In the genomic region with DNA sequence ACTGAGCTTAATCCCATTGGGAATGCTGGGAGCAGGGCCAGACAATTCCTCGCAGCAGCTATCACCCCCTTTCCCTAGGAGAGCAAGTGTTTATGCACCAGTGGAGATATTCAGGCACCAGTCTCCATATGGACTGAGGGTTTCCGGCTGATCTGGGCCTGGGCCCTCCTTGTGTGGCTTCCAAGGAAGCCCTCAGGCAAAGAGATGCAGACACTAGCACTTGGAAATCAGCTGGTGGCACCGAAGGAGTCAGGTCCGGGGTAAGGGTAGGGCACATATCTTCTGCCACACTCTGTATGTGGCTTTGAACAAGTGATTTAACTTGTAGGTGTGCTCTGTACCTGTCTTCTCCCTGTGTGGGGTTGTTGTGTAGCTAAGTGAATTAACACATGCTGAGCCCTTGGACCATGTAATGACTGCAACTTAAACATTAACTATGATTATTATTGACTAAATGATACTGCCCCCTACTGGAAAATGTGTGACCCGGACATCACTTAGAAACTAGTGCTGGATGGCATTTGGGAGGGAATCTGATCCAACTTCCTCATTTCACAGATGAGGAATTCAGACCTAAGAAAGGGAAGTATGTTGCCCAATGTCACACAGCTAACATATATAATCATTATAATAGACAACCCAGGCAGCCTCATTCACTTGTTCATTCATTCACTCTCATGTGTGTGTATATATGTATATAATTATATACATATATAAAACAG, we compare ENCODE assay signal across 9 cellular contexts. TPM values are rescaled to one million over a fixed set of nuclear protein-coding genes. Genes with fewer than 3 reads are reported as not detected.
DNase-seq lines count a peak whose midpoint lies in the region; ATAC-seq, FAIRE-seq and TF ChIP-seq lines count a peak whose summit lies in the region.
"Had no signal": no experiment of that assay in that cellular context is flagged by ENCODE, and none has a peak within 500 bp of the region (broad histone marks: within the 10 kb centered on the region; RNA-seq: fewer than 3 reads in every experiment).

No MANE protein-coding gene starts in this region.

- DNase-seq in AG20443 (ENCODE audit: low spot score) (peak; percentile 61), NCI-H460 (ENCODE audit: extremely low read depth, low read depth) (peak; percentile 30), K562 (ENCODE audit: extremely low read depth in 1 of 4, low spot score in 3 of 4) (peak; percentile 36 to 70 (median 48)), kidney glomerular epithelial cell (lab: John Stamatoyannopoulos, UW) (peak; percentile 55), transverse colon (peak; percentile 23), DMS114 treated with DMSO at 0.1 percent for 48 hours (lab: John Stamatoyannopoulos, UW; ENCODE audit: unreplicated experiment) (no peak)
- no peak for DNase-seq in effector CD8-positive, alpha-beta T cell (lab: John Stamatoyannopoulos, UW)

- FAIRE-seq in K562 (lab: Jason Lieb, UNC): peak; percentile 80

- ATAC-seq in K562: peak; percentile 81

- H3K27ac ChIP-seq in K562 (ENCODE audit: extremely low read depth, low read depth, low read length): no peak overlapping the region
- peak overlapping the region; percentile 76 to 86 (median 80) for H3K27ac ChIP-seq in transverse colon

- CTCF ChIA-PET in K562 (lab: Yijun Ruan, JAX; ENCODE audit: low intra/inter-chr PET ratio): interaction anchor here (0.6 to 1.3 kb wide), 6 partner anchors 77 to 439 kb away, joined by 3 to 8 read pairs (median 4); partner anchors contain the start of gene SYS1

- no peaks in the 10 kb centered on the region for H3K9me3 ChIP-seq in K562 (replicated peaks; ENCODE audit: control insufficient read depth, insufficient read depth, low read depth, low read length)
- H3K9me3 ChIP-seq in transverse colon: no peaks in the 10 kb centered on the region

- H3K27me3 ChIP-seq in K562 (ENCODE audit: control insufficient read depth in 2 of 2, insufficient read depth in 2 of 2, low read length in 2 of 2): peaks cover 8 to 26% of the 10 kb centered on the region in 2 experiments; a peak in 4 of 5 replicates
- H3K27me3 ChIP-seq in transverse colon: no peaks in the 10 kb centered on the region

- TF ChIP-seq POLR2A in K562 (conservative IDR thresholded peaks at IDR 0.05) (no peak), transverse colon (IDR thresholded peaks at IDR 0.05) (no peak)

- H3K9ac ChIP-seq in K562 (ENCODE audit: insufficient read depth in 1 of 2, low read depth in 2 of 2, low read length in 2 of 2): no peak overlapping the region

- peak; percentile 37 to 58 for TF ChIP-seq RAD21 in K562 (CRISPR knock-in tag; conservative IDR thresholded peaks at IDR 0.05 in 1 of 2, IDR thresholded peaks at IDR 0.05 in 1 of 2)

- H3K4me1 ChIP-seq in K562 (replicated peaks in 1 of 2; ENCODE audit: control insufficient read depth in 2 of 2, insufficient read depth in 2 of 2, low read length in 2 of 2) (no peaks in the 10 kb centered on the region), transverse colon (peaks cover 0 to 13% (median 7%) of the 10 kb centered on the region in 4 donors)

- no peaks in the 10 kb centered on the region for H4K20me1 ChIP-seq in K562 (replicated peaks; ENCODE audit: control insufficient read depth, insufficient read depth, low read length)

- POLR2A ChIA-PET in K562 (lab: Yijun Ruan, JAX): interaction anchor here (0.8 to 2.2 kb wide), 5 partner anchors 9 to 132 kb away, joined by 3 to 6 read pairs (median 5); no protein-coding TSS in a partner anchor

- no peak for TF ChIP-seq EP300 in K562 (IDR thresholded peaks at IDR 0.05; ENCODE audit: low read length)
- TF ChIP-seq EP300 in transverse colon (IDR thresholded peaks at IDR 0.05; ENCODE audit: low read depth): no peak

- intact Hi-C loops in K562 (cut with micrococcal nuclease) (loop anchor here (1.0 kb wide), 1 partner anchor 127 kb away; no protein-coding TSS in a partner anchor), transverse colon (cut with DNase I; ENCODE audit: low total_unique reads) (no loop called here)

- H3K79me2 ChIP-seq in K562 (ENCODE audit: control insufficient read depth, insufficient read depth, low read length): no peaks in the 10 kb centered on the region

- H3K4me3 ChIP-seq in K562: no peak overlapping the region
- no peak overlapping the region for H3K4me3 ChIP-seq in transverse colon

- WGBS in K562 (ENCODE audit: insufficient coverage, low coverage, missing lambda C conversion rate): 39% methylated on average over 5 of the region's 5 CpGs
- 59% methylated on average over 5 of the region's 5 CpGs; no CpG with 5 or more reads in 1 of the 2 donors for WGBS in transverse colon (ENCODE audit: low coverage in 1 of 2), 2 donors

- no TSS peak for BruUV-seq in K562 (replicated peaks; lab: Mats Ljungman, UMichigan)

- H3K36me3 ChIP-seq in K562 (ENCODE audit: control insufficient read depth, insufficient read depth, low read length) (no peaks in the 10 kb centered on the region), transverse colon (no peaks in the 10 kb centered on the region)

- 0 out of 2 replicates have a peak overlapping the region, but pooled peaks have one; percentile 26 for H2AFZ ChIP-seq in K562 (ENCODE audit: low read depth, low read length)

- TF ChIP-seq CTCF in GM12874 (IDR thresholded peaks at IDR 0.05; ENCODE audit: insufficient read depth, low read depth, low read length): peak; percentile 53
- peak; percentile 63 to 81 (median 77) for TF ChIP-seq CTCF in K562 (IDR thresholded peaks at IDR 0.05 in 2 of 3, conservative IDR thresholded peaks at IDR 0.05 in 1 of 3; ENCODE audit: insufficient read depth in 2 of 3, low read depth in 1 of 3, low read length in 3 of 3)
- peak; percentile 58 to 78 (median 67) for TF ChIP-seq CTCF in transverse colon (IDR thresholded peaks at IDR 0.05)

- H3K9me1 ChIP-seq in K562 (ENCODE audit: control insufficient read depth, insufficient read depth, low read length): no peaks in the 10 kb centered on the region

- in situ Hi-C loops in K562 (cut with MboI) (loop anchor here (10.0 kb wide), 1 partner anchor 325 kb away; no protein-coding TSS in a partner anchor), transverse colon (cut with MboI; ENCODE audit: low pct_ligation_motif_present in 1 of 4, low pct_unique_long_range_greater_than_20kb in 1 of 4, low sequenced_read_pairs in 3 of 4) (loop anchor here in 1 of 4 donors (25.0 kb wide), 1 partner anchor 312 kb away; no protein-coding TSS in a partner anchor)

- no peak overlapping the region for H3K4me2 ChIP-seq in K562 (ENCODE audit: insufficient read depth, low read length)

RNA-seq across cellular contexts. Expression of gene WFDC2, which starts 19.3 kb away (rescaled TPM):
- not detected in 2 replicates for total RNA-seq in NCI-H460 (2014; rRNA removed; shearing (Covaris generic))
- polyA plus RNA-seq in NCI-H460 (2014; cell fraction: nucleus; rRNA removed): not detected in 2 replicates
- not detected in 2 replicates for total RNA-seq in K562 (2011; cell fraction: chromatin; rRNA removed; ENCODE audit: low replicate concordance)
- total RNA-seq in K562 (2011; cell fraction: nucleolus; rRNA removed): not detected in 2 replicates
- total RNA-seq in K562 (2011; cell fraction: nucleoplasm; rRNA removed): not detected in 2 replicates
- total RNA-seq in K562 (2014; rRNA removed) (not detected in 2 replicates), K562 (2014; rRNA removed; fragmentation: Illumina TruSeq; extraction: Trizol) (not detected in 2 replicates), K562 (2015; rRNA removed; fragmentation: Illumina TruSeq; extraction: Trizol) (not detected in 2 replicates), K562 (2021) (not detected in 2 replicates), transverse colon (100 to 1,000 TPM in 1 of 4 donors, 10 to 100 TPM in 3; 11.0 to 325 (median 38.8) TPM)
- polyA plus RNA-seq in K562 (2011; rRNA removed) (not detected in 2 replicates), K562 (2014; fragmentation: Illumina TruSeq; extraction: Trizol) (not detected in 2 replicates), K562 (2014; fragmentation: Nextera tagmentation; extraction: Ambion mirVana) (not detected), K562 (2014; rRNA removed) (not detected in 2 replicates)
- not detected in 2 replicates for polyA plus RNA-seq in K562 (2011; cell fraction: cytosol; rRNA removed)
- polyA plus RNA-seq in K562 (2011; cell fraction: nucleus; rRNA removed): not detected in 2 replicates
- polyA plus RNA-seq in K562 (2012): not detected in 2 replicates
- polyA minus RNA-seq in K562 (2011; rRNA and poly(A)+ RNA removed): not detected in 2 replicates
- not detected in 2 replicates for polyA minus RNA-seq in K562 (2011; cell fraction: cytosol; rRNA and poly(A)+ RNA removed)
- polyA minus RNA-seq in K562 (2011; cell fraction: nucleus; rRNA and poly(A)+ RNA removed): not detected in 2 replicates

RNA-seq across cellular contexts. Expression of gene PIGT, which starts 34.3 kb away (rescaled TPM):
- 145 and 150 TPM in 2 replicates for total RNA-seq in NCI-H460 (2014; rRNA removed; shearing (Covaris generic))
- polyA plus RNA-seq in NCI-H460 (2014; cell fraction: nucleus; rRNA removed): 154 and 158 TPM in 2 replicates
- 79.7 and 138 TPM in 2 replicates for total RNA-seq in K562 (2011; cell fraction: chromatin; rRNA removed; ENCODE audit: low replicate concordance)
- total RNA-seq in K562 (2011; cell fraction: nucleolus; rRNA removed): 114 and 122 TPM in 2 replicates
- total RNA-seq in K562 (2011; cell fraction: nucleoplasm; rRNA removed): 128 and 181 TPM in 2 replicates
- total RNA-seq in K562 (2014; rRNA removed) (46.9 and 75.3 TPM in 2 replicates), K562 (2014; rRNA removed; fragmentation: Illumina TruSeq; extraction: Trizol) (27.3 and 31.5 TPM in 2 replicates), K562 (2015; rRNA removed; fragmentation: Illumina TruSeq; extraction: Trizol) (49.2 and 53.0 TPM in 2 replicates), K562 (2021) (75.1 and 79.9 TPM in 2 replicates), transverse colon (100 to 1,000 TPM in 2 of 4 donors, 10 to 100 TPM in 2; 88.3 to 321 (median 108) TPM)
- polyA plus RNA-seq in K562 (2011; rRNA removed) (14.6 and 42.1 TPM in 2 replicates), K562 (2014; fragmentation: Illumina TruSeq; extraction: Trizol) (105 and 108 TPM in 2 replicates), K562 (2014; fragmentation: Nextera tagmentation; extraction: Ambion mirVana) (10 to 100 TPM; 33.7 to 68.4 TPM), K562 (2014; rRNA removed) (30.9 and 35.4 TPM in 2 replicates)
- polyA plus RNA-seq in K562 (2011; cell fraction: cytosol; rRNA removed): 37.1 and 63.7 TPM in 2 replicates
- polyA plus RNA-seq in K562 (2011; cell fraction: nucleus; rRNA removed): 67.5 and 112 TPM in 2 replicates
- polyA plus RNA-seq in K562 (2012): 68.0 and 94.6 TPM in 2 replicates
- 19.1 and 23.9 TPM in 2 replicates for polyA minus RNA-seq in K562 (2011; rRNA and poly(A)+ RNA removed)
- polyA minus RNA-seq in K562 (2011; cell fraction: cytosol; rRNA and poly(A)+ RNA removed): 36.1 and 43.0 TPM in 2 replicates
- 31.5 and 46.7 TPM in 2 replicates for polyA minus RNA-seq in K562 (2011; cell fraction: nucleus; rRNA and poly(A)+ RNA removed)

RNA-seq across cellular contexts. Expression of gene DBNDD2, which starts 42.2 kb away (rescaled TPM):
- total RNA-seq in NCI-H460 (2014; rRNA removed; shearing (Covaris generic)): 16.6 and 17.4 TPM in 2 replicates
- polyA plus RNA-seq in NCI-H460 (2014; cell fraction: nucleus; rRNA removed): 13.6 and 14.8 TPM in 2 replicates
- total RNA-seq in K562 (2011; cell fraction: chromatin; rRNA removed; ENCODE audit: low replicate concordance): 7.3 and 11.0 TPM in 2 replicates
- 11.7 and 13.3 TPM in 2 replicates for total RNA-seq in K562 (2011; cell fraction: nucleolus; rRNA removed)
- total RNA-seq in K562 (2011; cell fraction: nucleoplasm; rRNA removed): 9.9 and 11.7 TPM in 2 replicates
- 12.8 and 17.7 TPM in 2 replicates for total RNA-seq in K562 (2014; rRNA removed)
- total RNA-seq in K562 (2014; rRNA removed; fragmentation: Illumina TruSeq; extraction: Trizol): 31.6 and 33.8 TPM in 2 replicates
- total RNA-seq in K562 (2015; rRNA removed; fragmentation: Illumina TruSeq; extraction: Trizol): 32.4 and 35.8 TPM in 2 replicates
- 36.9 and 43.4 TPM in 2 replicates for total RNA-seq in K562 (2021)
- 51.6 and 64.0 TPM in 2 replicates for polyA plus RNA-seq in K562 (2011; rRNA removed)
- 71.4 and 85.4 TPM in 2 replicates for polyA plus RNA-seq in K562 (2011; cell fraction: cytosol; rRNA removed)
- polyA plus RNA-seq in K562 (2011; cell fraction: nucleus; rRNA removed): 36.6 and 45.8 TPM in 2 replicates
- 37.1 and 77.0 TPM in 2 replicates for polyA plus RNA-seq in K562 (2012)
- 49.7 and 53.9 TPM in 2 replicates for polyA plus RNA-seq in K562 (2014; fragmentation: Illumina TruSeq; extraction: Trizol)
- 10 to 100 TPM; 15.2 to 20.3 TPM for polyA plus RNA-seq in K562 (2014; fragmentation: Nextera tagmentation; extraction: Ambion mirVana)
- polyA plus RNA-seq in K562 (2014; rRNA removed): 62.3 and 62.5 TPM in 2 replicates
- polyA minus RNA-seq in K562 (2011; rRNA and poly(A)+ RNA removed): 22.7 and 35.5 TPM in 2 replicates
- polyA minus RNA-seq in K562 (2011; cell fraction: cytosol; rRNA and poly(A)+ RNA removed): 13.6 and 15.1 TPM in 2 replicates
- polyA minus RNA-seq in K562 (2011; cell fraction: nucleus; rRNA and poly(A)+ RNA removed): 10.0 and 11.1 TPM in 2 replicates
- total RNA-seq in transverse colon: 100 to 1,000 TPM in 1 of 4 donors, 10 to 100 TPM in 3; 74.5 to 122 (median 84.9) TPM
- polyA plus RNA-seq: IgD-negative memory B cell had no signal

Comparison
In these comparisons a context has a peak if more than half of its experiments do, and no peak if none do; other contexts are left out.
1. DNase-seq: peak in AG20443 (single experiment), NCI-H460 (single experiment), K562 (4 of 4), kidney glomerular epithelial cell (single experiment) and transverse colon (single experiment); none in effector CD8-positive, alpha-beta T cell (single experiment) and DMS114 treated with DMSO at 0.1 percent for 48 hours (single experiment).
2. RNA of gene WFDC2, which starts 19.3 kb away (total RNA-seq): 11.0 to 325 TPM in transverse colon; not detected in NCI-H460 and not detected in K562; every median in the first group is over 10 times any median in the second.
3. Peak in every context shown above with its lines, with median percentiles within 50 percentile points of each other: CTCF ChIP-seq.